In the genomic region with DNA sequence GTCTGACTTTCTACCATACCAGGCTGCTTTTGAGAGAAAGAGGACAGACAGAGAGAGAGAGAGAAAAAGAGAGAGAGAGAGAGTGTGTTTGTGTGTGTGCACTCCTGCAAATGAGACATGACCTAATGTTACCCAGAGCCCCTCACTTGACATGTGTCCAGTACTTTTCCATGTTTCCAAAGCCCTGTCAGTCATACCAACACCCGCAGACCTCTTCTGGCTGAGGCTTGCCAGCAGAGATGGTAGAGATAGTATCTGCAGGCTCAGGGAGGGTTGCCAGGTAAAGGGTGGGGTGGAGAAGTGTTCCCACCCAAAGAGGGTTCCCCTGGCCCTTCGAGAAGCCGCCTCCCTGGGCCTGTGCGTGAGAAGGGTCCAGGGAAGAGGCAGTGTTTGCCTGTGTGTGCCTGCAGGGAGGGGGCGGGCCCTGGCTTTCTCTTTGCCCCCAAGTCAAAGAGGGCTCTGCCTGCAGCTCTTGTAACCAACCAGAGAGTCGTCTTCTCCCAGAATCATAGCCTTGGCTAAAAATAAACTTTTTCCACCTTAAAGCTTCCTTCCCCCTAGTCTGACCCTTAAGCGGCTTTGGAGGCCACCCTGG, we compare ENCODE assay signal across 1 cellular context.
TF ChIP-seq lines count a peak whose summit lies in the region.

No MANE protein-coding gene starts in this region.

TF ChIP-seq in GM23338, 12 proteins besides CTCF, POLR2A, EP300 and RAD21:
- TF ChIP-seq EZH2phosphoT487 (IDR thresholded peaks at IDR 0.05; ENCODE audit: unreplicated experiment): no peak
- no peak for TF ChIP-seq EZH2 (IDR thresholded peaks at IDR 0.05; ENCODE audit: low read depth, unreplicated experiment)
- no peak for TF ChIP-seq NANOG (IDR thresholded peaks at IDR 0.05; ENCODE audit: borderline replicate concordance)
- TF ChIP-seq STAT1 (IDR thresholded peaks at IDR 0.05; ENCODE audit: unreplicated experiment): no peak
- TF ChIP-seq POLR2AphosphoS5 (IDR thresholded peaks at IDR 0.05; ENCODE audit: low read depth): no peak
- no peak for TF ChIP-seq ZNF331 (CRISPR knock-in tag; IDR thresholded peaks at IDR 0.05; ENCODE audit: low read depth)
- TF ChIP-seq CREB1 (CRISPR knock-in tag; IDR thresholded peaks at IDR 0.05; ENCODE audit: low read depth): no peak
- TF ChIP-seq ZNF114 (CRISPR knock-in tag; IDR thresholded peaks at IDR 0.05): no peak
- TF ChIP-seq, protein P1, sequence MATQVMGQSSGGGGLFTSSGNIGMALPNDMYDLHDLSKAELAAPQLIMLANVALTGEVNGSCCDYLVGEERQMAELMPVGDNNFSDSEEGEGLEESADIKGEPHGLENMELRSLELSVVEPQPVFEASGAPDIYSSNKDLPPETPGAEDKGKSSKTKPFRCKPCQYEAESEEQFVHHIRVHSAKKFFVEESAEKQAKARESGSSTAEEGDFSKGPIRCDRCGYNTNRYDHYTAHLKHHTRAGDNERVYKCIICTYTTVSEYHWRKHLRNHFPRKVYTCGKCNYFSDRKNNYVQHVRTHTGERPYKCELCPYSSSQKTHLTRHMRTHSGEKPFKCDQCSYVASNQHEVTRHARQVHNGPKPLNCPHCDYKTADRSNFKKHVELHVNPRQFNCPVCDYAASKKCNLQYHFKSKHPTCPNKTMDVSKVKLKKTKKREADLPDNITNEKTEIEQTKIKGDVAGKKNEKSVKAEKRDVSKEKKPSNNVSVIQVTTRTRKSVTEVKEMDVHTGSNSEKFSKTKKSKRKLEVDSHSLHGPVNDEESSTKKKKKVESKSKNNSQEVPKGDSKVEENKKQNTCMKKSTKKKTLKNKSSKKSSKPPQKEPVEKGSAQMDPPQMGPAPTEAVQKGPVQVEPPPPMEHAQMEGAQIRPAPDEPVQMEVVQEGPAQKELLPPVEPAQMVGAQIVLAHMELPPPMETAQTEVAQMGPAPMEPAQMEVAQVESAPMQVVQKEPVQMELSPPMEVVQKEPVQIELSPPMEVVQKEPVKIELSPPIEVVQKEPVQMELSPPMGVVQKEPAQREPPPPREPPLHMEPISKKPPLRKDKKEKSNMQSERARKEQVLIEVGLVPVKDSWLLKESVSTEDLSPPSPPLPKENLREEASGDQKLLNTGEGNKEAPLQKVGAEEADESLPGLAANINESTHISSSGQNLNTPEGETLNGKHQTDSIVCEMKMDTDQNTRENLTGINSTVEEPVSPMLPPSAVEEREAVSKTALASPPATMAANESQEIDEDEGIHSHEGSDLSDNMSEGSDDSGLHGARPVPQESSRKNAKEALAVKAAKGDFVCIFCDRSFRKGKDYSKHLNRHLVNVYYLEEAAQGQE (IDR thresholded peaks at IDR 0.05; ENCODE audit: unreplicated experiment): no peak
- TF ChIP-seq, protein P2, sequence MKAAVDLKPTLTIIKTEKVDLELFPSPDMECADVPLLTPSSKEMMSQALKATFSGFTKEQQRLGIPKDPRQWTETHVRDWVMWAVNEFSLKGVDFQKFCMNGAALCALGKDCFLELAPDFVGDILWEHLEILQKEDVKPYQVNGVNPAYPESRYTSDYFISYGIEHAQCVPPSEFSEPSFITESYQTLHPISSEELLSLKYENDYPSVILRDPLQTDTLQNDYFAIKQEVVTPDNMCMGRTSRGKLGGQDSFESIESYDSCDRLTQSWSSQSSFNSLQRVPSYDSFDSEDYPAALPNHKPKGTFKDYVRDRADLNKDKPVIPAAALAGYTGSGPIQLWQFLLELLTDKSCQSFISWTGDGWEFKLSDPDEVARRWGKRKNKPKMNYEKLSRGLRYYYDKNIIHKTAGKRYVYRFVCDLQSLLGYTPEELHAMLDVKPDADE (IDR thresholded peaks at IDR 0.05): no peak
- TF ChIP-seq, protein P3, sequence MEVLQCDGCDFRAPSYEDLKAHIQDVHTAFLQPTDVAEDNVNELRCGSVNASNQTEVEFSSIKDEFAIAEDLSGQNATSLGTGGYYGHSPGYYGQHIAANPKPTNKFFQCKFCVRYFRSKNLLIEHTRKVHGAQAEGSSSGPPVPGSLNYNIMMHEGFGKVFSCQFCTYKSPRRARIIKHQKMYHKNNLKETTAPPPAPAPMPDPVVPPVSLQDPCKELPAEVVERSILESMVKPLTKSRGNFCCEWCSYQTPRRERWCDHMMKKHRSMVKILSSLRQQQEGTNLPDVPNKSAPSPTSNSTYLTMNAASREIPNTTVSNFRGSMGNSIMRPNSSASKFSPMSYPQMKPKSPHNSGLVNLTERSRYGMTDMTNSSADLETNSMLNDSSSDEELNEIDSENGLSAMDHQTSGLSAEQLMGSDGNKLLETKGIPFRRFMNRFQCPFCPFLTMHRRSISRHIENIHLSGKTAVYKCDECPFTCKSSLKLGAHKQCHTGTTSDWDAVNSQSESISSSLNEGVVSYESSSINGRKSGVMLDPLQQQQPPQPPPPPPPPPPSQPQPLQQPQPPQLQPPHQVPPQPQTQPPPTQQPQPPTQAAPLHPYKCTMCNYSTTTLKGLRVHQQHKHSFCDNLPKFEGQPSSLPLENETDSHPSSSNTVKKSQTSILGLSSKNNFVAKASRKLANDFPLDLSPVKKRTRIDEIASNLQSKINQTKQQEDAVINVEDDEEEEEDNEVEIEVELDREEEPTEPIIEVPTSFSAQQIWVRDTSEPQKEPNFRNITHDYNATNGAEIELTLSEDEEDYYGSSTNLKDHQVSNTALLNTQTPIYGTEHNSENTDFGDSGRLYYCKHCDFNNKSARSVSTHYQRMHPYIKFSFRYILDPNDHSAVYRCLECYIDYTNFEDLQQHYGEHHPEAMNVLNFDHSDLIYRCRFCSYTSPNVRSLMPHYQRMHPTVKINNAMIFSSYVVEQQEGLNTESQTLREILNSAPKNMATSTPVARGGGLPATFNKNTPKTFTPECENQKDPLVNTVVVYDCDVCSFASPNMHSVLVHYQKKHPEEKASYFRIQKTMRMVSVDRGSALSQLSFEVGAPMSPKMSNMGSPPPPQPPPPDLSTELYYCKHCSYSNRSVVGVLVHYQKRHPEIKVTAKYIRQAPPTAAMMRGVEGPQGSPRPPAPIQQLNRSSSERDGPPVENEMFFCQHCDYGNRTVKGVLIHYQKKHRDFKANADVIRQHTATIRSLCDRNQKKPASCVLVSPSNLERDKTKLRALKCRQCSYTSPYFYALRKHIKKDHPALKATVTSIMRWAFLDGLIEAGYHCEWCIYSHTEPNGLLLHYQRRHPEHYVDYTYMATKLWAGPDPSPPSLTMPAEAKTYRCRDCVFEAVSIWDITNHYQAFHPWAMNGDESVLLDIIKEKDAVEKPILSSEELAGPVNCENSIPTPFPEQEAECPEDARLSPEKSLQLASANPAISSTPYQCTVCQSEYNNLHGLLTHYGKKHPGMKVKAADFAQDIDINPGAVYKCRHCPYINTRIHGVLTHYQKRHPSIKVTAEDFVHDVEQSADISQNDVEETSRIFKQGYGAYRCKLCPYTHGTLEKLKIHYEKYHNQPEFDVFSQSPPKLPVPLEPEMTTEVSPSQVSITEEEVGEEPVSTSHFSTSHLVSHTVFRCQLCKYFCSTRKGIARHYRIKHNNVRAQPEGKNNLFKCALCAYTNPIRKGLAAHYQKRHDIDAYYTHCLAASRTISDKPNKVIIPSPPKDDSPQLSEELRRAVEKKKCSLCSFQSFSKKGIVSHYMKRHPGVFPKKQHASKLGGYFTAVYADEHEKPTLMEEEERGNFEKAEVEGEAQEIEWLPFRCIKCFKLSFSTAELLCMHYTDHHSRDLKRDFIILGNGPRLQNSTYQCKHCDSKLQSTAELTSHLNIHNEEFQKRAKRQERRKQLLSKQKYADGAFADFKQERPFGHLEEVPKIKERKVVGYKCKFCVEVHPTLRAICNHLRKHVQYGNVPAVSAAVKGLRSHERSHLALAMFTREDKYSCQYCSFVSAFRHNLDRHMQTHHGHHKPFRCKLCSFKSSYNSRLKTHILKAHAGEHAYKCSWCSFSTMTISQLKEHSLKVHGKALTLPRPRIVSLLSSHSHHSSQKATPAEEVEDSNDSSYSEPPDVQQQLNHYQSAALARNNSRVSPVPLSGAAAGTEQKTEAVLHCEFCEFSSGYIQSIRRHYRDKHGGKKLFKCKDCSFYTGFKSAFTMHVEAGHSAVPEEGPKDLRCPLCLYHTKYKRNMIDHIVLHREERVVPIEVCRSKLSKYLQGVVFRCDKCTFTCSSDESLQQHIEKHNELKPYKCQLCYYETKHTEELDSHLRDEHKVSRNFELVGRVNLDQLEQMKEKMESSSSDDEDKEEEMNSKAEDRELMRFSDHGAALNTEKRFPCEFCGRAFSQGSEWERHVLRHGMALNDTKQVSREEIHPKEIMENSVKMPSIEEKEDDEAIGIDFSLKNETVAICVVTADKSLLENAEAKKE (CRISPR knock-in tag; IDR thresholded peaks at IDR 0.05): no peak
- TF ChIP-seq JUNB (IDR thresholded peaks at IDR 0.05; ENCODE audit: unreplicated experiment): no peak
